25 cellular contexts compared by ENCODE assay signal in genomic region chr7:131211500-131211899, GRCh38.
"Had no signal": no experiment of that assay in that cellular context is flagged by ENCODE, and none has a peak within 500 bp of the region (broad histone marks: within the 10 kb centered on the region; RNA-seq: fewer than 3 reads in every experiment).

No MANE protein-coding gene starts in this region.

- ATAC-seq: left colon; natural killer cell; pancreas; right lobe of liver; stimulated activated effector memory CD8-positive, alpha-beta T cell treated with anti-CD3 and anti-CD28 coated beads, Interleukin-12 subunit alpha, Interleukin-12 subunit beta, amount 100 ng/mL, for 72 hours had no signal

- H3K27me3 ChIP-seq: pancreas, right lobe of liver, stomach, testis, tibial artery, upper lobe of left lung had no signal

- DNase-seq: cortex of kidney; effector CD4-positive, alpha-beta T cell; glutamatergic neuron; hypothalamus; immature natural killer cell; islet precursor cell; kidney glomerular epithelial cell; left colon; left ventricle myocardium inferior; natural killer cell; occipital lobe; pancreas; retina; right lobe of liver; stimulated activated CD4-positive, alpha-beta T cell treated with anti-CD3 and anti-CD28 coated beads, Interleukin-12 subunit alpha, Interleukin-12 subunit beta, amount 100 ng/mL, for 4 hours; stimulated activated CD4-positive, alpha-beta T cell treated with anti-CD3 and anti-CD28 coated beads, Interleukin-1b, Interleukin-23, amount 100 ng/mL, for 48 hours; stimulated activated CD4-positive, alpha-beta T cell treated with anti-CD3 and anti-CD28 coated beads, Interleukin-4, amount 100 ng/mL, for 1 hour; stimulated activated naive CD4-positive, alpha-beta T cell treated with Interleukin-2 at 50 U/mL for 16 hours; stomach; testis; tibial artery; upper lobe of left lung had no signal

- H3K36me3 ChIP-seq: left ventricle myocardium inferior, pancreas, right lobe of liver, stomach, tibial artery, upper lobe of left lung had no signal

- H3K4me3 ChIP-seq: left ventricle myocardium inferior, lung, pancreas, right lobe of liver, smooth muscle cell, stomach, testis, tibial artery, upper lobe of left lung had no signal

- H3K4me2 ChIP-seq: smooth muscle cell had no signal

- H3K4me1 ChIP-seq: pancreas, right lobe of liver, upper lobe of left lung had no signal

- H3K9me3 ChIP-seq: left ventricle myocardium inferior, pancreas, right lobe of liver, stomach, testis, tibial artery, upper lobe of left lung had no signal

- H3K27ac ChIP-seq: left ventricle myocardium inferior, pancreas, right lobe of liver, stomach, upper lobe of left lung had no signal
